In the genomic region with DNA sequence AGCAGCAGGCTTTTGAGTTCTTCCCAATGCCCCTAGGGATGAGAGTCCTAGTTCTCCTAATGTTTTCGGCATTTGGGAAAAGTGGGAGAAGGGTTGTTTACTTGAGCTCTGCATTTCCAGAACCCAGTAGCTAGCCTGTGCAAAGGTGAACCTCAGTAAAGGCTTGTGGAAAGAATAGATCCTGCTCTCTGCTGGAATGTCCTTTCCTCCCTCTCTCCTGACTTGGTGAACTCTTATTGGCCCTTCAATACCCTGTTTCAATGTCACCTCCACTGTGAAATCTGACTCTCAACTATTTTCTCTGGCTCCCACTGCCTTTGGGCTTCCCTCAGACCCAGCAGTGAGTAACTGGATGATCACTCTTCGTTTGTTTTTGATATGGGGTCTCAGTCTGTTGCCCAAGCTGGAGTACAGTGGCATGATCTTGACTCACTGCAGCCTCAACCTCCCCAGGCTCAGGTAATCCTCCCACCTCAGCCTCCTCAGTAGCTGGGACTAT, we compare ENCODE assay signal across 23 cellular contexts. TPM values are rescaled to one million over a fixed set of nuclear protein-coding genes. Genes with fewer than 3 reads are reported as not detected.
DNase-seq lines count a peak whose midpoint lies in the region; ATAC-seq and TF ChIP-seq lines count a peak whose summit lies in the region.
"Had no signal": no experiment of that assay in that cellular context is flagged by ENCODE, and none has a peak within 500 bp of the region (broad histone marks: within the 10 kb centered on the region; RNA-seq: fewer than 3 reads in every experiment).

No MANE protein-coding gene starts in this region.

- H3K4me3 ChIP-seq in breast epithelium (no peak overlapping the region), HEK293 (ENCODE audit: low read depth, low read length) (no peak overlapping the region), esophagus squamous epithelium (no peak overlapping the region), gastrocnemius medialis (no peak overlapping the region)
- H3K4me3 ChIP-seq: dorsolateral prefrontal cortex, mucosa of descending colon, tibial nerve had no signal

- H3K4me1 ChIP-seq in breast epithelium, result peaks cover 5 to 12% of the 10 kb centered on the region in 2 donors
- no peaks in the 10 kb centered on the region for H3K4me1 ChIP-seq in HEK293 (ENCODE audit: control insufficient read depth, insufficient read depth, low read length)
- H3K4me1 ChIP-seq in esophagus squamous epithelium, result peaks cover 0 to 30% (median 22%) of the 10 kb centered on the region in 3 donors
- H3K4me1 ChIP-seq in gastrocnemius medialis, result peaks cover 25 to 26% of the 10 kb centered on the region in 2 donors
- H3K4me1 ChIP-seq: BE2C had no signal

- H3K36me3 ChIP-seq in breast epithelium, result no peaks in the 10 kb centered on the region
- H3K36me3 ChIP-seq in HEK293 (ENCODE audit: control insufficient read depth in 2 of 2, insufficient read depth in 1 of 2, low read length in 2 of 2), result no peaks in the 10 kb centered on the region
- no peaks in the 10 kb centered on the region for H3K36me3 ChIP-seq in esophagus squamous epithelium
- H3K36me3 ChIP-seq in gastrocnemius medialis, result no peaks in the 10 kb centered on the region
- H3K36me3 ChIP-seq: BE2C, tibial nerve had no signal

- H3K9me3 ChIP-seq in breast epithelium (no peaks in the 10 kb centered on the region), HEK293 (ENCODE audit: control insufficient read depth, insufficient read depth, low read depth, low read length) (no peaks in the 10 kb centered on the region), esophagus squamous epithelium (no peaks in the 10 kb centered on the region), gastrocnemius medialis (no peaks in the 10 kb centered on the region)
- H3K9me3 ChIP-seq: BE2C, mucosa of descending colon, tibial nerve had no signal

- H3K4me3 Mint-ChIP-seq in MCF 10A (ENCODE audit: unreplicated experiment), result no peak overlapping the region
- no peak overlapping the region for H3K4me3 Mint-ChIP-seq in T-helper 2 cell treated with Interferon-gamma antibody and Interleukin-4, amounts not matched to agents 5 μg/mL and 100 μg/mL, for 36 hours
- H3K4me3 Mint-ChIP-seq: activated CD8-positive, alpha-beta T cell treated with anti-CD3 and anti-CD28 coated beads for 36 hours had no signal

- intact Hi-C loops in breast epithelium (cut with DNase I; ENCODE audit: low total_unique reads) (no loop called here), MCF 10A (cut with micrococcal nuclease) (no loop called here), esophagus squamous epithelium (cut with DNase I) (no loop called here), gastrocnemius medialis (cut with DNase I; ENCODE audit: low total_unique reads) (loop anchor here (10.0 kb wide), 1 partner anchor 632 kb away; a partner anchor contains a TSS)

- CTCF ChIA-PET in MCF 10A (lab: Yijun Ruan, JAX), result interaction anchor here (0.6 to 6.0 kb wide), 5 partner anchors 10 to 981 kb away, joined by 3 to 39 read pairs (median 3); no protein-coding TSS in a partner anchor
- CTCF ChIA-PET in HEK293 (lab: Yijun Ruan, JAX), result interaction anchor here (0.5 to 3.4 kb wide), 6 partner anchors 10 to 56 kb away, joined by 3 to 17 read pairs (median 6); no protein-coding TSS in a partner anchor

- H3K27ac ChIP-seq in breast epithelium (peak overlapping the region; percentile 95 to 98), HEK293 (ENCODE audit: extremely low read depth, low read depth, low read length) (no peak overlapping the region), esophagus squamous epithelium (peak overlapping the region in 3 of 4 donors; percentile 21 to 97 (median 71)), gastrocnemius medialis (peak overlapping the region; percentile 15 to 88 (median 69))
- H3K27ac ChIP-seq: KMS-11, WERI-Rb-1 had no signal

- POLR2A ChIA-PET in MCF 10A (lab: Yijun Ruan, JAX), result interaction anchor here (0.6 to 1.1 kb wide), 5 partner anchors 11 to 1059 kb away, joined by 3 to 4 read pairs (median 3); no protein-coding TSS in a partner anchor
- POLR2A ChIA-PET in HEK293 (lab: Yijun Ruan, JAX), result no interaction called here

- ATAC-seq in gastrocnemius medialis (no peak), HG03280 (IDR thresholded peaks at IDR 0.05; ENCODE audit: unreplicated experiment) (no peak)
- ATAC-seq: activated CD8-positive, alpha-beta T cell treated with anti-CD3 and anti-CD28 coated beads for 36 hours; left cardiac atrium; mucosa of descending colon had no signal

- no peaks in the 10 kb centered on the region for H3K9me3 Mint-ChIP-seq in MCF 10A (ENCODE audit: unreplicated experiment)
- no peaks in the 10 kb centered on the region for H3K9me3 Mint-ChIP-seq in T-helper 2 cell treated with Interferon-gamma antibody and Interleukin-4, amounts not matched to agents 5 μg/mL and 100 μg/mL, for 36 hours
- H3K9me3 Mint-ChIP-seq: activated CD8-positive, alpha-beta T cell treated with anti-CD3 and anti-CD28 coated beads for 36 hours; activated naive CD8-positive, alpha-beta T cell treated with anti-CD3 and anti-CD28 coated beads, Interleukin-2, amount 10 ng/mL, durations not matched to agents 7 days and 5 days had no signal

- H3K27ac Mint-ChIP-seq in MCF 10A (ENCODE audit: low read depth, unreplicated experiment), result no peak overlapping the region
- H3K27ac Mint-ChIP-seq in T-helper 2 cell treated with Interferon-gamma antibody and Interleukin-4, amounts not matched to agents 5 μg/mL and 100 μg/mL, for 36 hours, result no peak overlapping the region
- H3K27ac Mint-ChIP-seq: activated CD8-positive, alpha-beta T cell treated with anti-CD3 and anti-CD28 coated beads for 36 hours; activated naive CD8-positive, alpha-beta T cell treated with anti-CD3 and anti-CD28 coated beads, Interleukin-2, amount 10 ng/mL, durations not matched to agents 7 days and 5 days had no signal

- WGBS in esophagus squamous epithelium, 2 donors, result 62 to 83% methylated on average over 2 of the region's 2 CpGs

- H3K27me3 ChIP-seq in breast epithelium (no peaks in the 10 kb centered on the region), esophagus squamous epithelium (no peaks in the 10 kb centered on the region), gastrocnemius medialis (no peaks in the 10 kb centered on the region)
- H3K27me3 ChIP-seq: BE2C, dorsolateral prefrontal cortex, tibial nerve had no signal

- TF ChIP-seq POLR2A in breast epithelium (IDR thresholded peaks at IDR 0.05), result no peak
- no peak for TF ChIP-seq POLR2A in esophagus squamous epithelium (IDR thresholded peaks at IDR 0.05)
- no peak for TF ChIP-seq POLR2A in gastrocnemius medialis (IDR thresholded peaks at IDR 0.05)

- no TSS peak for BruUV-seq in MCF 10A (replicated peaks; lab: Mats Ljungman, UMichigan)

- no peak for DNase-seq in breast epithelium (ENCODE audit: low spot score in 2 of 2)
- DNase-seq in MCF 10A (ENCODE audit: unreplicated experiment), result no peak
- DNase-seq in esophagus squamous epithelium (lab: John Stamatoyannopoulos, UW), result no peak
- DNase-seq in gastrocnemius medialis, result no peak
- DNase-seq in iPS-NIHi11 (ENCODE audit: low spot score), result no peak
- no peak for DNase-seq in T-helper 2 cell treated with Interferon-gamma antibody and Interleukin-4, amounts not matched to agents 5 μg/mL and 100 μg/mL, for 36 hours (ENCODE audit: low spot score)
- DNase-seq: activated CD8-positive, alpha-beta T cell treated with anti-CD3 and anti-CD28 coated beads for 36 hours; activated naive CD8-positive, alpha-beta T cell treated with anti-CD3 and anti-CD28 coated beads, Interleukin-2, amount 10 ng/mL, durations not matched to agents 7 days and 5 days; activated T-cell treated with anti-CD3 and anti-CD28 coated beads, Interleukin-2, amount 50 U/mL, for 48 hours; BE2C; dorsolateral prefrontal cortex; left cardiac atrium; mucosa of descending colon; NCI-H2081 treated with DMSO at 0.1 percent for 48 hours; NCI-H524 treated with DMSO at 0.1 percent for 48 hours; SHP77 treated with DMSO at 0.1 percent for 48 hours; stimulated activated CD4-positive, alpha-beta T cell treated with anti-CD3 and anti-CD28 coated beads, Interleukin-12 subunit alpha, Interleukin-12 subunit beta, amount 100 ng/mL, for 4 hours; WERI-Rb-1 had no signal

- H3K36me3 Mint-ChIP-seq in MCF 10A (ENCODE audit: insufficient read depth, unreplicated experiment), result no peaks in the 10 kb centered on the region
- H3K36me3 Mint-ChIP-seq in T-helper 2 cell treated with Interferon-gamma antibody and Interleukin-4, amounts not matched to agents 5 μg/mL and 100 μg/mL, for 36 hours (ENCODE audit: low read depth), result no peaks in the 10 kb centered on the region
- H3K36me3 Mint-ChIP-seq: activated naive CD8-positive, alpha-beta T cell treated with anti-CD3 and anti-CD28 coated beads, Interleukin-2, amount 10 ng/mL, durations not matched to agents 7 days and 5 days; brain had no signal

- TF ChIP-seq CTCF in breast epithelium (IDR thresholded peaks at IDR 0.05) (no peak), MCF 10A (IDR thresholded peaks at IDR 0.05; ENCODE audit: unreplicated experiment) (no peak), HEK293 (tag by site-specific recombination; IDR thresholded peaks at IDR 0.05) (no peak), esophagus squamous epithelium (IDR thresholded peaks at IDR 0.05) (no peak), gastrocnemius medialis (IDR thresholded peaks at IDR 0.05 in 4 of 5, conservative IDR thresholded peaks at IDR 0.05 in 1 of 5) (no peak)

- H3K4me1 Mint-ChIP-seq in MCF 10A (ENCODE audit: insufficient read depth, unreplicated experiment), result peaks cover 11% of the 10 kb centered on the region
- H3K4me1 Mint-ChIP-seq in T-helper 2 cell treated with Interferon-gamma antibody and Interleukin-4, amounts not matched to agents 5 μg/mL and 100 μg/mL, for 36 hours (ENCODE audit: low read depth), result peaks cover 10% of the 10 kb centered on the region

- in situ Hi-C loops in gastrocnemius medialis (cut with MboI; ENCODE audit: low sequenced_read_pairs in 4 of 4), result no loop called here

- no peaks in the 10 kb centered on the region for H3K27me3 Mint-ChIP-seq in MCF 10A (ENCODE audit: insufficient read depth, unreplicated experiment)
- no peaks in the 10 kb centered on the region for H3K27me3 Mint-ChIP-seq in T-helper 2 cell treated with Interferon-gamma antibody and Interleukin-4, amounts not matched to agents 5 μg/mL and 100 μg/mL, for 36 hours (ENCODE audit: low read depth)
- H3K27me3 Mint-ChIP-seq: activated CD8-positive, alpha-beta T cell treated with anti-CD3 and anti-CD28 coated beads for 36 hours had no signal

TF ChIP-seq in HEK293, 187 proteins besides CTCF, POLR2A, EP300 and RAD21 (continues in another document):
- TF ChIP-seq ZNF501 (tag by site-specific recombination; IDR thresholded peaks at IDR 0.05) (no peak), ZNF239 (tag by site-specific recombination; IDR thresholded peaks at IDR 0.05) (no peak), ZNF2 (tag by site-specific recombination; IDR thresholded peaks at IDR 0.05) (no peak), MEIS1 (CRISPR knock-in tag; IDR thresholded peaks at IDR 0.05; ENCODE audit: borderline replicate concordance) (no peak), ZNF324 (tag by site-specific recombination; IDR thresholded peaks at IDR 0.05) (no peak)

RNA-seq across cellular contexts. Expression of a gene that starts 2.4 kb away (rescaled TPM):
- 10 to 100 TPM; 43.3 to 73.0 (median 48.9) TPM for total RNA-seq in breast epithelium
- total RNA-seq in MCF 10A (2022), result 12.4 and 16.1 TPM in 2 replicates
- 10 to 100 TPM in 1 of 4 donors, 1 to 10 TPM in 3; 3.5 to 15.4 (median 8.5) TPM for total RNA-seq in esophagus squamous epithelium
- total RNA-seq in gastrocnemius medialis, result 10 to 100 TPM; 16.6 to 22.1 (median 19.3) TPM

RNA-seq across cellular contexts. Expression of a gene that starts 44.0 kb away (rescaled TPM):
- total RNA-seq in breast epithelium (100 to 1,000 TPM in 1 of 3 donors, 10 to 100 TPM in 2; 26.2 to 134 (median 36.1) TPM), MCF 10A (2022) (6.4 and 7.3 TPM in 2 replicates), esophagus squamous epithelium (10 to 100 TPM in 3 of 4 donors, 1 to 10 TPM in 1; 6.1 to 29.3 (median 19.2) TPM), gastrocnemius medialis (1 to 10 TPM; 2.1 to 4.9 (median 4.1) TPM)
